ENCODE assay signal across 23 cellular contexts in the genomic region with DNA sequence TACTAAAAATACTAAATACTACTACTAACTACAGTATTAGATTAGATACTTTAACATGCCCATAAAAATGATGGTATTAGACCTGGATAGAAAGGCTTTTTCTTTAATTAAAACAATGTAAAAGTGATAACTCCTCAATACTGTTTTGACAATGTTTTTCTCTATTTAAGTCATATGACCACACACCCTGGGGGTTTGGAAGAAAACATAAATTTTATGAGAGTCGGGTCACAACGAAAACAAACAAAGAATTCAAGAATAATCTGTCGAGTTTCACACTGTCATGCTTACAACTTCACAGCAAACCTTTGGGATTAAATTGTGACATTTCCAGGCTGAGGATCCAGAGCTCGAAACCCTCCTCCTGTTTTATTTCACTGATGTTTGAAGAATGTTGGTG.
"Had no signal": no experiment of that assay in that cellular context is flagged by ENCODE, and none has a peak within 500 bp of the region (broad histone marks: within the 10 kb centered on the region; RNA-seq: fewer than 3 reads in every experiment).

No MANE protein-coding gene starts in this region.

- H3K27ac ChIP-seq: SJSA1 had no signal

- H3K27me3 ChIP-seq: MG63, SJSA1 had no signal

- H3K4me3 ChIP-seq: MG63, SJSA1 had no signal

- H3K4me1 ChIP-seq: SJSA1 had no signal

- DNase-seq: IMR-90, Karpas-422, KG1, MG63, NCI-H1092, NCI-H1105 treated with DMSO at 0.1 percent for 48 hours, NCI-H1436, NCI-H187, NCI-H2029, NCI-H2081 treated with DMSO at 0.1 percent for 48 hours, NCI-H2171, NCI-H226, NCI-H446, NCI-H510A, NCI-H524 treated with DMSO at 0.1 percent for 48 hours, NCI-H69, NCI-H774, Right ventricle myocardium superior, RPMI8226, SIG-M5 had no signal

- H3K9me3 ChIP-seq: MG63, SJSA1 had no signal

- H3K36me3 ChIP-seq: MG63, SJSA1 had no signal

- ATAC-seq: HepG2, SK-N-SH treated with all-trans-retinoic acid at 6 μM for 48 hours had no signal
